ENCODE assay signal across 1 cellular context in the genomic region with DNA sequence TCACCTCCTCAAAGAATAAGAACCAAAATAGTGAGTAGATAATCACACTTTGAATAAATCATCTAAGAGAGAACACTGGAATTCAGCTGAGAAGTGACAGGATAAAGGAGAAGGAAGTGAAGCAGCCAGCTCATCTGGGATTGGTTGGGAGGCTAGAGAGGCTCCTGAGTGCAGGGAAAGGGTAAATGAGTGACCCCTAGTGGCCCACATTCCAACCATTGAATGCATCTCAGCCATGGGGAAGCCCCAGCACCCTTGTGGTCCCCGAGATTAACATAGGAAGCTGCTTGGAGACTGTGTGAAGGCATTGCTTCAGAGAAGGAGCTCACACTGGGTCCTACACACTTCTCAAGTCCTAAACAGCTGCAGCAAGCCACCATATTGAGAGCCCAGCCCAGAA.
TF ChIP-seq lines count a peak whose summit lies in the region.

No MANE protein-coding gene starts in this region.

TF ChIP-seq in GM12878, 131 proteins besides CTCF, POLR2A, EP300 and RAD21 (continued from another document):
- TF ChIP-seq, protein P1, sequence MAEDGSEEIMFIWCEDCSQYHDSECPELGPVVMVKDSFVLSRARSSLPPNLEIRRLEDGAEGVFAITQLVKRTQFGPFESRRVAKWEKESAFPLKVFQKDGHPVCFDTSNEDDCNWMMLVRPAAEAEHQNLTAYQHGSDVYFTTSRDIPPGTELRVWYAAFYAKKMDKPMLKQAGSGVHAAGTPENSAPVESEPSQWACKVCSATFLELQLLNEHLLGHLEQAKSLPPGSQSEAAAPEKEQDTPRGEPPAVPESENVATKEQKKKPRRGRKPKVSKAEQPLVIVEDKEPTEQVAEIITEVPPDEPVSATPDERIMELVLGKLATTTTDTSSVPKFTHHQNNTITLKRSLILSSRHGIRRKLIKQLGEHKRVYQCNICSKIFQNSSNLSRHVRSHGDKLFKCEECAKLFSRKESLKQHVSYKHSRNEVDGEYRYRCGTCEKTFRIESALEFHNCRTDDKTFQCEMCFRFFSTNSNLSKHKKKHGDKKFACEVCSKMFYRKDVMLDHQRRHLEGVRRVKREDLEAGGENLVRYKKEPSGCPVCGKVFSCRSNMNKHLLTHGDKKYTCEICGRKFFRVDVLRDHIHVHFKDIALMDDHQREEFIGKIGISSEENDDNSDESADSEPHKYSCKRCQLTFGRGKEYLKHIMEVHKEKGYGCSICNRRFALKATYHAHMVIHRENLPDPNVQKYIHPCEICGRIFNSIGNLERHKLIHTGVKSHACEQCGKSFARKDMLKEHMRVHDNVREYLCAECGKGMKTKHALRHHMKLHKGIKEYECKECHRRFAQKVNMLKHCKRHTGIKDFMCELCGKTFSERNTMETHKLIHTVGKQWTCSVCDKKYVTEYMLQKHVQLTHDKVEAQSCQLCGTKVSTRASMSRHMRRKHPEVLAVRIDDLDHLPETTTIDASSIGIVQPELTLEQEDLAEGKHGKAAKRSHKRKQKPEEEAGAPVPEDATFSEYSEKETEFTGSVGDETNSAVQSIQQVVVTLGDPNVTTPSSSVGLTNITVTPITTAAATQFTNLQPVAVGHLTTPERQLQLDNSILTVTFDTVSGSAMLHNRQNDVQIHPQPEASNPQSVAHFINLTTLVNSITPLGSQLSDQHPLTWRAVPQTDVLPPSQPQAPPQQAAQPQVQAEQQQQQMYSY (CRISPR knock-in tag; IDR thresholded peaks at IDR 0.05): no peak
- TF ChIP-seq, protein P2, sequence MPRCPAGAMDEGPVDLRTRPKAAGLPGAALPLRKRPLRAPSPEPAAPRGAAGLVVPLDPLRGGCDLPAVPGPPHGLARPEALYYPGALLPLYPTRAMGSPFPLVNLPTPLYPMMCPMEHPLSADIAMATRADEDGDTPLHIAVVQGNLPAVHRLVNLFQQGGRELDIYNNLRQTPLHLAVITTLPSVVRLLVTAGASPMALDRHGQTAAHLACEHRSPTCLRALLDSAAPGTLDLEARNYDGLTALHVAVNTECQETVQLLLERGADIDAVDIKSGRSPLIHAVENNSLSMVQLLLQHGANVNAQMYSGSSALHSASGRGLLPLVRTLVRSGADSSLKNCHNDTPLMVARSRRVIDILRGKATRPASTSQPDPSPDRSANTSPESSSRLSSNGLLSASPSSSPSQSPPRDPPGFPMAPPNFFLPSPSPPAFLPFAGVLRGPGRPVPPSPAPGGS (IDR thresholded peaks at IDR 0.05; ENCODE audit: borderline replicate concordance, insufficient read depth, low read depth, low read length, poor library complexity, severe bottlenecking): no peak
- TF ChIP-seq CREB1 (IDR thresholded peaks at IDR 0.05; ENCODE audit: low read depth): no peak
TF ChIP-seq in GM12878: peak in this region for 0.
